In the genomic region with DNA sequence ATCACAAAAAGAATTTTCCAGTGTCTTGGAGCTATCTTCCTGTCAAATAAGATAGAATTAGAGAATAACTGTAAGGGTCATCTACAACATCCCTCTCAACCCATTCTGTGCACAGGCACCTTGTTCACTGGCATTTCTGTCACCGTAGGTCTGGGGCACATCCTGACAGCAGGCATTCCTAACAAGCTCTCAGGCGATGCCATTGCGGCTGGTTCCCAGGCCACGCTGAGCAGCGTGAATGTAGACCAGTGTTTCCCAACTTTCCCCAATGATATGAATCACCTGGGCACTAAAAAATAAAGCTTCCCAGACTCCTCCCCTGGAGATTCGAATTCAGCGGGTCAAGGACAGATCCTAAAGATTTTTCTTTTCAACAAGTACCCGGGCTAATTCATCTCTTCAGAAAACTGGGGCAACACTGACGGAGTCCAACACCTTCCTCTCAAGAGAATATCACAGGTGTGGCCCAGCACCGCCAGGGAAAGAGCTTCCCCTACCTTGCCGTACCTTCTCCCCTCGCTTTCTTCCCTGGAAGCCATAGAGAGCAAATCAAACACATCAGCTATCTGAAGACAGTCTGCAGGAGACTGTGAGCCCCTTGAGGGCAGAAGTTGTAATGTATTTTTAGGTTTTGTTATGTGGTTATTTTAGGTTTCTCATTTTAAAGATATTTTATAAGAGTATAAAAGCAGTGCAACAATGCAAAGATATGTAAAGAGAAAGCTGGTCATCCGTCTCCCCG, we compare ENCODE assay signal across 30 cellular contexts.
A peak's percentile ranks its signal among the peaks of the same experiment; 100 is the strongest.
DNase-seq lines count a peak whose midpoint lies in the region; ATAC-seq, FAIRE-seq and TF ChIP-seq lines count a peak whose summit lies in the region.
"Had no signal": no experiment of that assay in that cellular context is flagged by ENCODE, and none has a peak within 500 bp of the region (broad histone marks: within the 10 kb centered on the region; RNA-seq: fewer than 3 reads in every experiment).

No MANE protein-coding gene starts in this region.

- 86% methylated on average over 14 of the region's 14 CpGs for WGBS in A549 (ENCODE audit: missing lambda C conversion rate)

- H3K36me3 ChIP-seq in DND-41 (ENCODE audit: insufficient read depth, low read length) (no peaks in the 10 kb centered on the region), mucosa of descending colon (ENCODE audit: low read depth) (no peaks in the 10 kb centered on the region)
- H3K36me3 ChIP-seq: BLaER1 treated with 17β-estradiol and CSF1 and Interleukin-3, amounts not matched to agents 10 nM and 100 nM; esophagus squamous epithelium; heart left ventricle; MG63; neutrophil had no signal

- H3K79me2 ChIP-seq in DND-41 (ENCODE audit: insufficient read depth, low read length), result no peaks in the 10 kb centered on the region

- H3K27ac ChIP-seq in A549 (peak overlapping the region in 1 of 2 experiments; percentile 66; a peak in 4 of 6 replicates), DND-41 (ENCODE audit: low read length) (no peak overlapping the region), RWPE1 (no peak overlapping the region)
- H3K27ac ChIP-seq: BLaER1 treated with 17β-estradiol and CSF1 and Interleukin-3, amounts not matched to agents 10 nM and 100 nM; esophagus squamous epithelium; foreskin keratinocyte; heart left ventricle; neutrophil had no signal

- no peaks in the 10 kb centered on the region for H3K27me3 Mint-ChIP-seq in T-helper 17 cell

- no peaks in the 10 kb centered on the region for H3K36me3 Mint-ChIP-seq in T-helper 17 cell (ENCODE audit: low read depth)

- no peak for TF ChIP-seq RAD21 in A549 (conservative IDR thresholded peaks at IDR 0.05 in 1 of 2, IDR thresholded peaks at IDR 0.05 in 1 of 2)

- H3K27ac Mint-ChIP-seq in T-helper 17 cell, result peak overlapping the region; percentile 88
- H3K27ac Mint-ChIP-seq: HFFc6; T-helper 2 cell treated with Interferon-gamma antibody and Interleukin-4, amounts not matched to agents 5 μg/mL and 100 μg/mL, for 36 hours had no signal

- peaks cover 17% of the 10 kb centered on the region for H3K4me1 ChIP-seq in A549
- H3K4me1 ChIP-seq in DND-41 (ENCODE audit: insufficient read depth, low read length), result no peaks in the 10 kb centered on the region
- peaks cover 20% of the 10 kb centered on the region for H3K4me1 ChIP-seq in mucosa of descending colon (ENCODE audit: low read depth)
- H3K4me1 ChIP-seq: esophagus squamous epithelium, foreskin keratinocyte, heart left ventricle had no signal

- peak overlapping the region; percentile 26 for H2AFZ ChIP-seq in DND-41 (ENCODE audit: low read depth, low read length)

- CTCF ChIA-PET in A549 (lab: Yijun Ruan, JAX) (interaction anchor here (0.9 to 2.7 kb wide), 6 partner anchors 10 to 68 kb away, joined by 3 to 17 read pairs (median 5); no protein-coding TSS in a partner anchor), RWPE1 (lab: Yijun Ruan, JAX) (interaction anchor here (0.5 to 0.7 kb wide), 3 partner anchors 15 to 417 kb away, joined by 3 read pairs; no protein-coding TSS in a partner anchor)

- intact Hi-C loops in mucosa of descending colon (cut with DNase I, micrococcal nuclease), result no loop called here

- H3K4me3 Mint-ChIP-seq in T-helper 17 cell, result no peak overlapping the region
- H3K4me3 Mint-ChIP-seq: HFFc6; T-helper 2 cell treated with Interferon-gamma antibody and Interleukin-4, amounts not matched to agents 5 μg/mL and 100 μg/mL, for 36 hours had no signal

- H3K27me3 ChIP-seq in DND-41 (ENCODE audit: insufficient read depth, low read length, poor library complexity), result no peaks in the 10 kb centered on the region
- H3K27me3 ChIP-seq: BLaER1 treated with 17β-estradiol and CSF1 and Interleukin-3, amounts not matched to agents 10 nM and 100 nM; esophagus squamous epithelium; foreskin keratinocyte; heart left ventricle; MG63; neutrophil had no signal

- H3K4me1 Mint-ChIP-seq in T-helper 17 cell, result peaks cover 11% of the 10 kb centered on the region

- TF ChIP-seq CTCF in A549 (IDR thresholded peaks at IDR 0.05), result no peak
- TF ChIP-seq CTCF in DND-41 (IDR thresholded peaks at IDR 0.05; ENCODE audit: borderline replicate concordance, extremely low read depth, low read length, poor library complexity, severe bottlenecking), result no peak
- no peak for TF ChIP-seq CTCF in mucosa of descending colon (IDR thresholded peaks at IDR 0.05)
- no peak for TF ChIP-seq CTCF in RWPE1 (conservative IDR thresholded peaks at IDR 0.05; ENCODE audit: low read depth)

- H3K4me2 ChIP-seq in A549 (peak overlapping the region; percentile 23), DND-41 (ENCODE audit: insufficient read depth, low read length) (no peak overlapping the region)

- TF ChIP-seq EP300 in A549 (IDR thresholded peaks at IDR 0.05), result no peak

- TF ChIP-seq POLR2A in A549 (IDR thresholded peaks at IDR 0.05; ENCODE audit: low read length), result no peak

- H3K9ac ChIP-seq in DND-41 (ENCODE audit: low read depth, low read length), result no peak overlapping the region
- H3K9ac ChIP-seq: BLaER1 treated with 17β-estradiol and CSF1 and Interleukin-3, amounts not matched to agents 10 nM and 100 nM had no signal

- POLR2A ChIA-PET in A549 (lab: Yijun Ruan, JAX) (interaction anchor here (0.7 to 1.4 kb wide), 2 partner anchors 28 to 175 kb away, joined by 3 to 4 read pairs; no protein-coding TSS in a partner anchor), RWPE1 (lab: Yijun Ruan, JAX; ENCODE audit: low non-redundant PET) (no interaction called here)

- no peaks in the 10 kb centered on the region for H4K20me1 ChIP-seq in DND-41 (ENCODE audit: insufficient read depth, low read length)
- H4K20me1 ChIP-seq: BLaER1 treated with 17β-estradiol and CSF1 and Interleukin-3, amounts not matched to agents 10 nM and 100 nM had no signal

- ATAC-seq in A549, result peak; percentile 45 to 54; a peak in 5 of 6 replicates
- ATAC-seq in DND-41 (ENCODE audit: insufficient read depth, low read depth), result no peak
- ATAC-seq in T-helper 17 cell, result no peak
- peak; percentile 52 for ATAC-seq in mucosa of descending colon
- no peak for ATAC-seq in HG02938 (IDR thresholded peaks at IDR 0.05; ENCODE audit: unreplicated experiment)
- ATAC-seq: foreskin keratinocyte; right cardiac atrium; stimulated activated naive CD8-positive, alpha-beta T cell treated with anti-CD3 and anti-CD28 coated beads, Interleukin-15, Interleukin-2, amounts not matched to agents 100 U/mL and 50 U/mL, for 24 hours had no signal

- H3K9me3 ChIP-seq in A549 (no peaks in the 10 kb centered on the region), DND-41 (ENCODE audit: insufficient read depth, low read length, severe bottlenecking) (no peaks in the 10 kb centered on the region), T-helper 17 cell (ENCODE audit: control insufficient read depth, low read length, poor library complexity, severe bottlenecking) (no peaks in the 10 kb centered on the region), mucosa of descending colon (no peaks in the 10 kb centered on the region)
- H3K9me3 ChIP-seq: esophagus squamous epithelium, heart left ventricle, MG63, neutrophil had no signal

- H3K4me3 ChIP-seq in A549 (no peak overlapping the region), DND-41 (ENCODE audit: low read depth in 1 of 2, low read length in 2 of 2) (no peak overlapping the region), mucosa of descending colon (no peak overlapping the region)
- H3K4me3 ChIP-seq: BLaER1 treated with 17β-estradiol and CSF1 and Interleukin-3, amounts not matched to agents 10 nM and 100 nM; esophagus squamous epithelium; heart left ventricle; MG63 had no signal

- no peak for FAIRE-seq in A549 (lab: Jason Lieb, UNC)
- FAIRE-seq: endometrium, GM19239, HTR-8/SVneo had no signal

- DNase-seq in A549 (ENCODE audit: low read depth in 1 of 2, low spot score in 1 of 2) (no peak), DND-41 (no peak), T-helper 17 cell (no peak), mucosa of descending colon (no peak), GM19238 (ENCODE audit: insufficient read length, low spot score) (no peak), RWPE1 (ENCODE audit: low spot score) (no peak), epidermal melanocyte (ENCODE audit: insufficient read length, low spot score) (no peak)
- DNase-seq: activated CD4-positive, alpha-beta T cell treated with anti-CD3 and anti-CD28 coated beads for 4 hours; activated gamma-delta T cell treated with Interleukin-2 at 50 U/mL for 16 hours; esophagus squamous epithelium; foreskin keratinocyte; GOT3; heart left ventricle; HFFc6; MG63; NCI-H1105 treated with DMSO at 0.1 percent for 48 hours; NCI-H2029; NCI-H524 treated with DMSO at 0.1 percent for 48 hours; NK-92 treated with Interleukin-12 subunit alpha and Interleukin-12 subunit beta, amount 100 ng/mL, for 24 hours; right cardiac atrium; SHP77 treated with DMSO at 0.1 percent for 48 hours; stimulated activated CD4-positive, alpha-beta T cell treated with anti-CD3 and anti-CD28 coated beads, Interleukin-1b, Interleukin-23, amount 100 ng/mL, for 48 hours; stimulated activated naive CD8-positive, alpha-beta T cell treated with anti-CD3 and anti-CD28 coated beads, Interleukin-15, Interleukin-2, amounts not matched to agents 100 U/mL and 50 U/mL, for 24 hours had no signal

TF ChIP-seq in A549, 52 proteins besides CTCF, POLR2A, EP300 and RAD21 (continues in another document):
- TF ChIP-seq BHLHE40 (IDR thresholded peaks at IDR 0.05; ENCODE audit: low read depth, low read length), result no peak
- TF ChIP-seq HOXB5 (CRISPR knock-in tag; IDR thresholded peaks at IDR 0.05), result no peak
- no peak for TF ChIP-seq CHD4 (IDR thresholded peaks at IDR 0.05; ENCODE audit: borderline replicate concordance)
- no peak for TF ChIP-seq FOSB (CRISPR knock-in tag; IDR thresholded peaks at IDR 0.05)
- TF ChIP-seq TFCP2L1 (CRISPR knock-in tag; IDR thresholded peaks at IDR 0.05), result no peak
- no peak for TF ChIP-seq ZC3H11A (IDR thresholded peaks at IDR 0.05)
- TF ChIP-seq SMC3 (IDR thresholded peaks at IDR 0.05), result no peak

Comparison
In these comparisons a context has a peak if more than half of its experiments do, and no peak if none do; other contexts are left out.
1. ATAC-seq: peak in A549 (2 of 2) and mucosa of descending colon (single experiment); none in DND-41 (single experiment), T-helper 17 cell (single experiment) and HG02938 (single experiment).